In the genomic region with DNA sequence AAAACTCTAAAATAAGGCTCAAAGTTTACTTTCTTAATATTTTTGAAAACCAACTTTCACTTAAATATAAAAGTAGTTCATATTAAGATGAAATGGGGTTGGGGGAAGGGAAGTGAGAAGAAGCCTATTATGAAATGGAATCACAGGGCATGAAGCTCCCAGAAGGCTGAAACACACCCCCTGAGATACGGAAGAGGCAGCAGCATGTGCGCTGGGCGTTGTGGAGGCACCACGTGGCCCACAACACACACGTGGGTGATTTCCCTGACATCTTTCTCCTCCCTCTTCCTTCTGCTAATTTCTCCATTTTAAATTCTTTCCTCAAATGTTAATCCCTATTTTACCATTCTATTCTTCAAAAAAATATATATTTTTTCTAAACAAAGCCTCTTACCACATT, we compare ENCODE assay signal across 18 cellular contexts. TPM values are rescaled to one million over a fixed set of nuclear protein-coding genes. Genes with fewer than 3 reads are reported as not detected.
A peak's percentile ranks its signal among the peaks of the same experiment; 100 is the strongest.
DNase-seq lines count a peak whose midpoint lies in the region; ATAC-seq and TF ChIP-seq lines count a peak whose summit lies in the region.
"Had no signal": no experiment of that assay in that cellular context is flagged by ENCODE, and none has a peak within 500 bp of the region (broad histone marks: within the 10 kb centered on the region; RNA-seq: fewer than 3 reads in every experiment).

No MANE protein-coding gene starts in this region.

- DNase-seq in RWPE2 (ENCODE audit: low spot score) (no peak), retina (peak; percentile 79), DMS153 treated with DMSO at 0.1 percent for 48 hours (lab: John Stamatoyannopoulos, UW; ENCODE audit: unreplicated experiment) (no peak)
- DNase-seq in activated naive CD4-positive, alpha-beta T cell treated with anti-CD3 and anti-CD28 coated beads for 36 hours, result no peak
- DNase-seq in CD4-positive, alpha-beta memory T cell, result no peak
- DNase-seq in activated CD8-positive, alpha-beta memory T cell treated with anti-CD3 and anti-CD28 coated beads, Interleukin-2, amount 50 U/mL, for 4 hours, result no peak
- DNase-seq: NCI-H1048, NCI-H1694, NCI-H2107, NCI-H226, NCI-H748 treated with DMSO at 0.1 percent for 48 hours, Peyer's patch, SIG-M5 had no signal

- no peak overlapping the region for H3K4me3 ChIP-seq in RWPE2 (ENCODE audit: severe bottlenecking)
- H3K4me3 ChIP-seq in CD4-positive, alpha-beta memory T cell (ENCODE audit: low read length in 2 of 2), result no peak overlapping the region
- H3K4me3 ChIP-seq: BLaER1, K562, Peyer's patch had no signal

- no peaks in the 10 kb centered on the region for H3K36me3 Mint-ChIP-seq in activated naive CD4-positive, alpha-beta T cell treated with anti-CD3 and anti-CD28 coated beads for 36 hours (ENCODE audit: low read depth)
- no peaks in the 10 kb centered on the region for H3K36me3 Mint-ChIP-seq in CD4-positive, alpha-beta memory T cell

- POLR2A ChIA-PET in CD4-positive, alpha-beta memory T cell (lab: Charles Lee; ENCODE audit: partially characterized antibody), result no interaction called here

- intact Hi-C loops in activated naive CD4-positive, alpha-beta T cell treated with anti-CD3 and anti-CD28 coated beads for 36 hours (cut with micrococcal nuclease), result no loop called here
- intact Hi-C loops in CD4-positive, alpha-beta memory T cell (cut with micrococcal nuclease), result no loop called here

- CTCF ChIA-PET in activated naive CD4-positive, alpha-beta T cell treated with anti-CD3 and anti-CD28 coated beads for 36 hours (lab: Charles Lee), result no interaction called here
- CTCF ChIA-PET in CD4-positive, alpha-beta memory T cell (lab: Charles Lee; ENCODE audit: partially characterized antibody), result no interaction called here

- H3K36me3 ChIP-seq in RWPE2 (ENCODE audit: low read depth), result no peaks in the 10 kb centered on the region
- no peaks in the 10 kb centered on the region for H3K36me3 ChIP-seq in CD4-positive, alpha-beta memory T cell (ENCODE audit: insufficient read depth, low read length)
- H3K36me3 ChIP-seq: BLaER1, Peyer's patch had no signal

- peak overlapping the region; percentile 18 for H3K27ac ChIP-seq in RWPE2 (ENCODE audit: poor library complexity, severe bottlenecking)
- H3K27ac ChIP-seq in CD4-positive, alpha-beta memory T cell (ENCODE audit: low read depth, low read length), result no peak overlapping the region
- H3K27ac ChIP-seq: BLaER1, Peyer's patch had no signal

- no peak overlapping the region for H3K27ac Mint-ChIP-seq in activated naive CD4-positive, alpha-beta T cell treated with anti-CD3 and anti-CD28 coated beads for 36 hours
- no peak overlapping the region for H3K27ac Mint-ChIP-seq in CD4-positive, alpha-beta memory T cell

- H3K27me3 Mint-ChIP-seq in activated naive CD4-positive, alpha-beta T cell treated with anti-CD3 and anti-CD28 coated beads for 36 hours (ENCODE audit: low read depth), result peaks cover 9% of the 10 kb centered on the region
- no peaks in the 10 kb centered on the region for H3K27me3 Mint-ChIP-seq in CD4-positive, alpha-beta memory T cell

- ATAC-seq in GM18868 (IDR thresholded peaks at IDR 0.05; ENCODE audit: unreplicated experiment) (peak; percentile 60), HG02885 (IDR thresholded peaks at IDR 0.05; ENCODE audit: poor library complexity, unreplicated experiment) (peak; percentile 50), RWPE2 (ENCODE audit: low read depth) (no peak)
- ATAC-seq: K562 had no signal

- no peaks in the 10 kb centered on the region for H3K9me3 ChIP-seq in RWPE2 (ENCODE audit: severe bottlenecking)
- H3K9me3 ChIP-seq in CD4-positive, alpha-beta memory T cell (ENCODE audit: control insufficient read depth in 1 of 2, low read length in 2 of 2), result no peaks in the 10 kb centered on the region
- H3K9me3 ChIP-seq: BLaER1, Peyer's patch had no signal

- H3K4me1 Mint-ChIP-seq in activated naive CD4-positive, alpha-beta T cell treated with anti-CD3 and anti-CD28 coated beads for 36 hours (ENCODE audit: low read depth), result no peaks in the 10 kb centered on the region
- H3K4me1 Mint-ChIP-seq in CD4-positive, alpha-beta memory T cell, result no peaks in the 10 kb centered on the region

- no peaks in the 10 kb centered on the region for H3K27me3 ChIP-seq in RWPE2 (ENCODE audit: insufficient read depth, poor library complexity, severe bottlenecking)
- no peaks in the 10 kb centered on the region for H3K27me3 ChIP-seq in CD4-positive, alpha-beta memory T cell (ENCODE audit: insufficient read depth, low read length)
- H3K27me3 ChIP-seq: BLaER1, Peyer's patch had no signal

- no peaks in the 10 kb centered on the region for H3K9me3 Mint-ChIP-seq in activated naive CD4-positive, alpha-beta T cell treated with anti-CD3 and anti-CD28 coated beads for 36 hours
- peaks cover 0 to 3% (median 2%) of the 10 kb centered on the region in 8 donors for H3K9me3 Mint-ChIP-seq in CD4-positive, alpha-beta memory T cell

- H3K4me3 Mint-ChIP-seq in activated naive CD4-positive, alpha-beta T cell treated with anti-CD3 and anti-CD28 coated beads for 36 hours, result no peak overlapping the region
- no peak overlapping the region for H3K4me3 Mint-ChIP-seq in CD4-positive, alpha-beta memory T cell

- H3K4me1 ChIP-seq in RWPE2 (ENCODE audit: insufficient read depth, poor library complexity, severe bottlenecking), result peaks cover 8% of the 10 kb centered on the region
- H3K4me1 ChIP-seq in CD4-positive, alpha-beta memory T cell (ENCODE audit: insufficient read depth, low read length), result no peaks in the 10 kb centered on the region
- H3K4me1 ChIP-seq: BLaER1, Peyer's patch had no signal

- no peak for TF ChIP-seq CTCF in RWPE2 (IDR thresholded peaks at IDR 0.05; ENCODE audit: poor library complexity, severe bottlenecking)

RNA-seq across cellular contexts. Expression of gene SEC16B, which starts 35.6 kb away (rescaled TPM):
- total RNA-seq in activated naive CD4-positive, alpha-beta T cell treated with anti-CD3 and anti-CD28 coated beads for 36 hours, result not detected
- total RNA-seq in CD4-positive, alpha-beta memory T cell, result not detected
- not detected for polyA plus RNA-seq in CD4-positive, alpha-beta memory T cell
- total RNA-seq: K562; T-helper 2 cell treated with Interferon-gamma antibody and Interleukin-4, amounts not matched to agents 100 ng/mL and 5 ng/mL, for 36 hours had no signal
- polyA plus RNA-seq: K562 had no signal
